In genomic region chr1:8170059-8170835, GRCh38 we compare ENCODE assay signal across 9 cellular contexts.
DNase-seq lines count a peak whose midpoint lies in the region; ATAC-seq and TF ChIP-seq lines count a peak whose summit lies in the region.
"Had no signal": no experiment of that assay in that cellular context is flagged by ENCODE, and none has a peak within 500 bp of the region (broad histone marks: within the 10 kb centered on the region; RNA-seq: fewer than 3 reads in every experiment).

No MANE protein-coding gene starts in this region.

- peaks cover 13% of the 10 kb centered on the region for H3K4me1 Mint-ChIP-seq in Calu3 (ENCODE audit: low read depth, unreplicated experiment)
- peaks cover 18% of the 10 kb centered on the region for H3K4me1 Mint-ChIP-seq in chondrocyte (ENCODE audit: low read depth)

- H2BK5ac ChIP-seq in neuronal stem cell (ENCODE audit: low read length) = peak overlapping the region; percentile 6

- no peak overlapping the region for H3K4me2 ChIP-seq in neuronal stem cell (ENCODE audit: insufficient read depth, low read length, poor library complexity, severe bottlenecking)

- H3K27ac Mint-ChIP-seq in Calu3 (ENCODE audit: unreplicated experiment) = peak overlapping the region; percentile 93
- peak overlapping the region; percentile 92 for H3K27ac Mint-ChIP-seq in chondrocyte (ENCODE audit: unreplicated experiment)

- no peak overlapping the region for H2AK5ac ChIP-seq in neuronal stem cell (ENCODE audit: low read depth, low read length)

- WGBS in neuronal stem cell (ENCODE audit: extremely low coverage in 2 of 2, insufficient read length in 2 of 2, insufficient replicate concordance in 1 of 2), 2 donors = no CpG with 5 or more reads among the region's 13 CpGs

- peak overlapping the region; percentile 89 for H2AFZ ChIP-seq in neuronal stem cell (ENCODE audit: low read length)

- H4K91ac ChIP-seq in neuronal stem cell (ENCODE audit: low read depth, low read length, poor library complexity) = no peak overlapping the region

- H3K36me3 ChIP-seq in neuronal stem cell (replicated peaks in 1 of 2; ENCODE audit: control insufficient read depth in 2 of 2, insufficient read depth in 2 of 2, low read length in 2 of 2) = no peaks in the 10 kb centered on the region

- H3K23ac ChIP-seq in neuronal stem cell (ENCODE audit: low read depth, low read length, poor library complexity) = no peak overlapping the region

- H3K27me3 Mint-ChIP-seq in Calu3 (ENCODE audit: unreplicated experiment) (no peaks in the 10 kb centered on the region), chondrocyte (ENCODE audit: low read depth) (no peaks in the 10 kb centered on the region)
- H3K27me3 Mint-ChIP-seq: activated B cell treated with CpG ODN at 0.5 μM for 24 hours had no signal

- peak; percentile 9 for ATAC-seq in HG03571 (IDR thresholded peaks at IDR 0.05; ENCODE audit: unreplicated experiment)
- no peak for ATAC-seq in HG03342 (IDR thresholded peaks at IDR 0.05; ENCODE audit: unreplicated experiment)

- no peaks in the 10 kb centered on the region for H3K9me3 Mint-ChIP-seq in Calu3 (ENCODE audit: low read depth, unreplicated experiment)
- no peaks in the 10 kb centered on the region for H3K9me3 Mint-ChIP-seq in chondrocyte (ENCODE audit: low read depth)
- H3K9me3 Mint-ChIP-seq: activated B cell treated with CpG ODN at 0.5 μM for 24 hours had no signal

- intact Hi-C loops in Calu3 (cut with micrococcal nuclease; ENCODE audit: unreplicated experiment) = no loop called here

- no peak overlapping the region for H2BK15ac ChIP-seq in neuronal stem cell (ENCODE audit: low read length)

- no peaks in the 10 kb centered on the region for H3K9me3 ChIP-seq in neuronal stem cell (replicated peaks in 1 of 2; ENCODE audit: control insufficient read depth in 2 of 2, insufficient read depth in 1 of 2, low read depth in 1 of 2, low read length in 2 of 2)

- H2BK120ac ChIP-seq in neuronal stem cell (ENCODE audit: low read depth, low read length) = no peak overlapping the region

- TF ChIP-seq CTCF in Calu3 (IDR thresholded peaks at IDR 0.05; ENCODE audit: unreplicated experiment) (no peak), chondrocyte (IDR thresholded peaks at IDR 0.05) (no peak)

- H4K8ac ChIP-seq in neuronal stem cell (ENCODE audit: low read depth, low read length) = no peak overlapping the region

- H3K27ac ChIP-seq in neuronal stem cell (replicated peaks; ENCODE audit: low read length) = no peak overlapping the region

- H3K9ac ChIP-seq in neuronal stem cell (ENCODE audit: low read depth, low read length, poor library complexity) = no peak overlapping the region

- peak overlapping the region; percentile 72 for H3K18ac ChIP-seq in neuronal stem cell (ENCODE audit: low read length)

- DNase-seq in Calu3 (peak; percentile 25), chondrocyte (ENCODE audit: low spot score) (no peak), neuronal stem cell (ENCODE audit: low spot score) (no peak), NOMO-1 (lab: John Stamatoyannopoulos, UW; ENCODE audit: unreplicated experiment in 2 of 2) (no peak), middle frontal gyrus (ENCODE audit: extremely low spot score, low spot score) (no peak), RKO (ENCODE audit: low spot score) (no peak)
- DNase-seq: activated B cell treated with CpG ODN at 0.5 μM for 24 hours had no signal

- peak overlapping the region; percentile 25 for H3K4me3 Mint-ChIP-seq in Calu3 (ENCODE audit: low read depth, unreplicated experiment)
- H3K4me3 Mint-ChIP-seq in chondrocyte (ENCODE audit: unreplicated experiment) = no peak overlapping the region

- H3K36me3 Mint-ChIP-seq in Calu3 (ENCODE audit: insufficient read depth, unreplicated experiment) = peaks cover 17% of the 10 kb centered on the region
- no peaks in the 10 kb centered on the region for H3K36me3 Mint-ChIP-seq in chondrocyte (ENCODE audit: low read depth)

- H3K79me1 ChIP-seq in neuronal stem cell (ENCODE audit: low read depth, low read length) = no peaks in the 10 kb centered on the region

- H3K4me1 ChIP-seq in neuronal stem cell (ENCODE audit: control insufficient read depth in 2 of 2, insufficient read depth in 1 of 2, low read depth in 1 of 2, low read length in 2 of 2) = peaks cover 5% of the 10 kb centered on the region in 2 donors

- BruUV-seq in Calu3 (replicated peaks; lab: Mats Ljungman, UMichigan) = no TSS peak

- peak overlapping the region; percentile 54 for H3K4ac ChIP-seq in neuronal stem cell (ENCODE audit: low read length)

- no peaks in the 10 kb centered on the region for H3K27me3 ChIP-seq in neuronal stem cell (ENCODE audit: control insufficient read depth in 3 of 3, insufficient read depth in 3 of 3, low read depth in 1 of 3, low read length in 3 of 3)

- H3K4me3 ChIP-seq in neuronal stem cell (ENCODE audit: low read length in 2 of 2) = no peak overlapping the region

- no peak overlapping the region for H3K14ac ChIP-seq in neuronal stem cell (ENCODE audit: low read length)

- H2BK12ac ChIP-seq in neuronal stem cell (ENCODE audit: low read length) = no peak overlapping the region

- CTCF ChIA-PET in Calu3 (lab: Charles Lee) = interaction anchor here (0.9 to 1.7 kb wide), 2 partner anchors 49 to 96 kb away, joined by 3 to 6 read pairs; no protein-coding TSS in a partner anchor
